Comparison of ENCODE assay signal across 26 cellular contexts in genomic region chr3:15977089-15977488, GRCh38.
DNase-seq lines count a peak whose midpoint lies in the region; TF ChIP-seq lines count a peak whose summit lies in the region.
"Had no signal": no experiment of that assay in that cellular context is flagged by ENCODE, and none has a peak within 500 bp of the region (broad histone marks: within the 10 kb centered on the region; RNA-seq: fewer than 3 reads in every experiment).

No MANE protein-coding gene starts in this region.

- H3K36me3 Mint-ChIP-seq in HFFc6 (ENCODE audit: low read depth): peaks cover 10% of the 10 kb centered on the region
- H3K36me3 Mint-ChIP-seq: CD8-positive, alpha-beta T cell had no signal

- H3K18ac ChIP-seq in mesenchymal stem cell (ENCODE audit: low read depth in 1 of 2, low read length in 2 of 2): no peak overlapping the region

- no peak overlapping the region for H4K91ac ChIP-seq in mesenchymal stem cell (ENCODE audit: low read length)

- H3K4me1 ChIP-seq in ACC112 (ENCODE audit: control insufficient read depth, insufficient read depth, low read length, unreplicated experiment) (peaks cover 8% of the 10 kb centered on the region), mammary epithelial cell (ENCODE audit: insufficient read depth, low read length) (peaks cover 8% of the 10 kb centered on the region), mesenchymal stem cell (ENCODE audit: control insufficient read depth, insufficient read depth, low read depth, low read length) (peaks cover 6% of the 10 kb centered on the region), A673 (ENCODE audit: insufficient read depth, low read length, poor library complexity, severe bottlenecking) (no peaks in the 10 kb centered on the region)
- H3K4me1 ChIP-seq: SJCRH30 had no signal

- H3K4me2 ChIP-seq in mammary epithelial cell (ENCODE audit: insufficient read depth, low read depth, low read length) (no peak overlapping the region), mesenchymal stem cell (ENCODE audit: low read length, poor library complexity, severe bottlenecking) (no peak overlapping the region)
- H3K4me2 ChIP-seq: PC-9 had no signal

- H3K36me3 ChIP-seq in ACC112 (ENCODE audit: insufficient read depth, low read length) (no peaks in the 10 kb centered on the region), mammary epithelial cell (ENCODE audit: insufficient read depth, low read length) (no peaks in the 10 kb centered on the region), mesenchymal stem cell (ENCODE audit: control insufficient read depth in 1 of 2, insufficient read depth in 2 of 2, low read depth in 1 of 2, low read length in 2 of 2) (no peaks in the 10 kb centered on the region), A673 (ENCODE audit: insufficient read depth, low read length, poor library complexity, severe bottlenecking) (no peaks in the 10 kb centered on the region), WERI-Rb-1 (no peaks in the 10 kb centered on the region)
- H3K36me3 ChIP-seq: MG63, SJCRH30 had no signal

- no peak for DNase-seq in HFFc6
- DNase-seq in mammary epithelial cell: no peak
- DNase-seq in mesenchymal stem cell: no peak
- no peak for DNase-seq in A673 (ENCODE audit: low spot score)
- no peak for DNase-seq in NCI-H748 (lab: John Stamatoyannopoulos, UW; ENCODE audit: unreplicated experiment)
- no peak for DNase-seq in effector CD4-positive, alpha-beta T cell
- DNase-seq in WERI-Rb-1: no peak
- DNase-seq: Caco-2; CD8-positive, alpha-beta T cell; DMS79; GF-D8; H7; KBM-7; MG63; NCI-H1105 treated with DMSO at 0.1 percent for 48 hours; NCI-H146; NCI-H1930; NCI-H2107; NCI-H446; NCI-H524 treated with DMSO at 0.1 percent for 48 hours; NK-92 treated with Interleukin-12 subunit alpha and Interleukin-12 subunit beta, amount 100 ng/mL, for 24 hours; PC-9; SJCRH30 had no signal

- POLR2A ChIA-PET in A673 (lab: Charles Lee; ENCODE audit: low non-redundant PET): no interaction called here

- H3K27me3 ChIP-seq in ACC112 (ENCODE audit: insufficient read depth, low read length) (no peaks in the 10 kb centered on the region), mammary epithelial cell (ENCODE audit: insufficient read depth, low read length) (no peaks in the 10 kb centered on the region), mesenchymal stem cell (ENCODE audit: control insufficient read depth in 1 of 2, insufficient read depth in 1 of 2, low read length in 2 of 2) (no peaks in the 10 kb centered on the region), A673 (replicated peaks; ENCODE audit: insufficient read depth, low read depth, low read length, poor library complexity) (no peaks in the 10 kb centered on the region), WERI-Rb-1 (ENCODE audit: insufficient read depth, low read depth, severe bottlenecking) (no peaks in the 10 kb centered on the region)
- H3K27me3 ChIP-seq: MG63, SJCRH30 had no signal

- BruUV-seq in mammary epithelial cell (replicated peaks; lab: Mats Ljungman, UMichigan) (no TSS peak), A673 (replicated peaks; lab: Mats Ljungman, UMichigan) (no TSS peak)

- H3K27ac ChIP-seq in ACC112 (ENCODE audit: low read depth, low read length) (no peak overlapping the region), mammary epithelial cell (ENCODE audit: insufficient read depth, low read depth, low read length) (peak overlapping the region; percentile 2), mesenchymal stem cell (ENCODE audit: low read length, poor library complexity, severe bottlenecking) (no peak overlapping the region), A673 (ENCODE audit: low read depth, low read length, poor library complexity, severe bottlenecking) (no peak overlapping the region), WERI-Rb-1 (no peak overlapping the region)
- H3K27ac ChIP-seq: C4-2B, PC-9, SJCRH30 had no signal

- intact Hi-C loops in mammary epithelial cell (cut with micrococcal nuclease): no loop called here
- intact Hi-C loops in A673 (cut with micrococcal nuclease; ENCODE audit: unreplicated experiment): no loop called here

- no peaks in the 10 kb centered on the region for H3K9me3 Mint-ChIP-seq in HFFc6
- H3K9me3 Mint-ChIP-seq: CD8-positive, alpha-beta T cell had no signal

- H3K9me3 ChIP-seq in mammary epithelial cell (replicated peaks; ENCODE audit: insufficient read depth, low read length) (no peaks in the 10 kb centered on the region), mesenchymal stem cell (ENCODE audit: control insufficient read depth, low read length) (peaks cover 8% of the 10 kb centered on the region), A673 (ENCODE audit: low read depth, low read length, poor library complexity, severe bottlenecking) (no peaks in the 10 kb centered on the region), WERI-Rb-1 (ENCODE audit: severe bottlenecking) (peaks cover 7% of the 10 kb centered on the region)
- H3K9me3 ChIP-seq: Caco-2, SJCRH30 had no signal

- dilution Hi-C loops in mammary epithelial cell (cut with HindIII; ENCODE audit: low sequenced_read_pairs): no loop called here

- no peak overlapping the region for H3K14ac ChIP-seq in mesenchymal stem cell (ENCODE audit: low read length in 2 of 2)

- peak overlapping the region; percentile 17 for H2AFZ ChIP-seq in ACC112 (ENCODE audit: low read length, unreplicated experiment)
- peak overlapping the region; percentile 73 for H2AFZ ChIP-seq in mammary epithelial cell (ENCODE audit: low read depth, low read length)
- H2AFZ ChIP-seq in mesenchymal stem cell (ENCODE audit: low read depth, low read length): no peak overlapping the region
- H2AFZ ChIP-seq: PC-9 had no signal

- H3K4me3 ChIP-seq in ACC112 (ENCODE audit: low read depth, low read length) (no peak overlapping the region), mammary epithelial cell (replicated peaks in 1 of 3; ENCODE audit: insufficient read depth in 1 of 3, low read depth in 2 of 3, low read length in 3 of 3) (no peak overlapping the region), mesenchymal stem cell (ENCODE audit: insufficient read depth in 1 of 2, low read depth in 1 of 2, low read length in 2 of 2) (no peak overlapping the region), A673 (ENCODE audit: low read depth, low read length, poor library complexity, severe bottlenecking) (no peak overlapping the region), WERI-Rb-1 (ENCODE audit: low read depth, low read length) (no peak overlapping the region)
- H3K4me3 ChIP-seq: MG63, PC-9, SJCRH30 had no signal

- no peak overlapping the region for H2BK15ac ChIP-seq in mesenchymal stem cell (ENCODE audit: low read depth, poor library complexity, severe bottlenecking)

- no peak overlapping the region for H3K9ac ChIP-seq in mammary epithelial cell (ENCODE audit: insufficient read depth, low read length)
- H3K9ac ChIP-seq in mesenchymal stem cell (ENCODE audit: low read length): peak overlapping the region; percentile 24

- no peaks in the 10 kb centered on the region for H3K79me1 ChIP-seq in mesenchymal stem cell (replicated peaks; ENCODE audit: low read length, poor library complexity, severe bottlenecking)

- TF ChIP-seq CTCF in HFFc6 (IDR thresholded peaks at IDR 0.05) (no peak), mammary epithelial cell (conservative IDR thresholded peaks at IDR 0.05 in 1 of 2, IDR thresholded peaks at IDR 0.05 in 1 of 2; ENCODE audit: extremely low read depth in 1 of 2, insufficient read depth in 1 of 2, low read depth in 1 of 2, low read length in 2 of 2) (no peak), A673 (conservative IDR thresholded peaks at IDR 0.05; ENCODE audit: low read depth, low read length) (no peak), WERI-Rb-1 (IDR thresholded peaks at IDR 0.05; ENCODE audit: low read depth, low read length) (no peak)

- H3K23ac ChIP-seq in mesenchymal stem cell (ENCODE audit: low read length in 2 of 2): no peak overlapping the region

- peaks cover 41% of the 10 kb centered on the region for H3K4me1 Mint-ChIP-seq in HFFc6 (ENCODE audit: low read depth)
- H3K4me1 Mint-ChIP-seq: B cell had no signal

- no peak overlapping the region for H3K4me3 Mint-ChIP-seq in HFFc6
- H3K4me3 Mint-ChIP-seq: B cell; CD8-positive, alpha-beta T cell had no signal

- no peak overlapping the region for H2BK12ac ChIP-seq in mesenchymal stem cell (ENCODE audit: low read length in 2 of 2)

- no peak overlapping the region for H3K4ac ChIP-seq in mesenchymal stem cell (ENCODE audit: low read depth in 1 of 2, low read length in 2 of 2)

- no peak overlapping the region for H2BK5ac ChIP-seq in mesenchymal stem cell (ENCODE audit: low read depth, low read length, poor library complexity, severe bottlenecking)

- H3K27ac Mint-ChIP-seq in HFFc6: peak overlapping the region; percentile 50
- H3K27ac Mint-ChIP-seq: B cell; CD8-positive, alpha-beta T cell had no signal

- CTCF ChIA-PET in mammary epithelial cell (lab: Charles Lee; ENCODE audit: low non-redundant PET) (no interaction called here), A673 (lab: Charles Lee) (no interaction called here)

- H4K20me1 ChIP-seq in mammary epithelial cell (ENCODE audit: insufficient read depth, low read length): no peaks in the 10 kb centered on the region

- in situ Hi-C loops in mammary epithelial cell (cut with MboI; ENCODE audit: low sequenced_read_pairs in 2 of 2): no loop called here

- H2BK120ac ChIP-seq in mesenchymal stem cell (ENCODE audit: low read depth, low read length): no peak overlapping the region

- 100% methylated on average over 1 of the region's 1 CpG for WGBS in mammary epithelial cell (ENCODE audit: low coverage, missing lambda C conversion rate)
- no CpG with 5 or more reads among the region's 1 CpG for WGBS in mesenchymal stem cell

- H3K79me2 ChIP-seq in ACC112 (ENCODE audit: control insufficient read depth, insufficient read depth, low read length, unreplicated experiment) (no peaks in the 10 kb centered on the region), mammary epithelial cell (ENCODE audit: insufficient read depth, low read length) (no peaks in the 10 kb centered on the region)

- no peak overlapping the region for H4K8ac ChIP-seq in mesenchymal stem cell (ENCODE audit: low read length)

- peaks cover 2% of the 10 kb centered on the region; the same call in 1 of the 2 replicates for H3K27me3 Mint-ChIP-seq in HFFc6 (ENCODE audit: insufficient read depth)
- H3K27me3 Mint-ChIP-seq: B cell had no signal

- H2AK5ac ChIP-seq in mesenchymal stem cell (ENCODE audit: low read length, severe bottlenecking): no peak overlapping the region
